Comparison of ENCODE assay signal across 13 cellular contexts in the genomic region with DNA sequence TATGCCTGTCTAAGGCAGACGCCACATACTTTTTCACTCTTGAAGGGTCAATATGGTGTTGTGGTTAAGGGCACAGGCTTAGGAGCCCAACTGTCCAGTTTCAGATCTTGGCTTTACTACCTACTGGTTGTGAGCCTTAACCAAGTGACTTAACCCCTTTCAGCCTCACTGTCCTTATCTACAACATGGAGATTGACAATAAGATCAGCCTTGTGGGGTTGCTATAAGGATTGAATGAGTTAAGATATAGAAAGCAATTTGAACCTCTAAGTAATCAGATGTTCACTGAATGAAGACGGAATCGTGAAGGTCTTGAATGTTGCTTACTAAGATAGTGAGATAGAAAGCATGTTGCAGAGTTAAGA.
DNase-seq lines count a peak whose midpoint lies in the region; ATAC-seq and TF ChIP-seq lines count a peak whose summit lies in the region.
"Had no signal": no experiment of that assay in that cellular context is flagged by ENCODE, and none has a peak within 500 bp of the region (broad histone marks: within the 10 kb centered on the region; RNA-seq: fewer than 3 reads in every experiment).

No MANE protein-coding gene starts in this region.

- H3K27ac Mint-ChIP-seq in activated naive CD8-positive, alpha-beta T cell treated with anti-CD3 and anti-CD28 coated beads for 36 hours = no peak overlapping the region
- peak overlapping the region in 5 of 10 donors; percentile 2 to 75 (median 48) for H3K27ac Mint-ChIP-seq in naive thymus-derived CD8-positive, alpha-beta T cell

- H3K4me3 Mint-ChIP-seq in activated naive CD8-positive, alpha-beta T cell treated with anti-CD3 and anti-CD28 coated beads for 36 hours = peak overlapping the region; percentile 42
- H3K4me3 Mint-ChIP-seq in naive thymus-derived CD8-positive, alpha-beta T cell = peak overlapping the region; percentile 48 to 84 (median 66)

- no peaks in the 10 kb centered on the region for H3K36me3 Mint-ChIP-seq in activated naive CD8-positive, alpha-beta T cell treated with anti-CD3 and anti-CD28 coated beads for 36 hours
- H3K36me3 Mint-ChIP-seq in naive thymus-derived CD8-positive, alpha-beta T cell = no peaks in the 10 kb centered on the region

- H3K4me3 ChIP-seq in left ventricle myocardium inferior (no peak overlapping the region), BE2C (ENCODE audit: low read depth, low read length) (no peak overlapping the region)
- H3K4me3 ChIP-seq: pancreas had no signal

- TF ChIP-seq CTCF in left ventricle myocardium inferior (IDR thresholded peaks at IDR 0.05; ENCODE audit: borderline replicate concordance) (no peak), BE2C (IDR thresholded peaks at IDR 0.05; ENCODE audit: low read depth, low read length) (no peak)

- no peaks in the 10 kb centered on the region for H3K9me3 ChIP-seq in left ventricle myocardium inferior (replicated peaks)
- H3K9me3 ChIP-seq in BE2C = no peaks in the 10 kb centered on the region
- H3K9me3 ChIP-seq: lower lobe of right lung, pancreas had no signal

- POLR2A ChIA-PET in naive thymus-derived CD8-positive, alpha-beta T cell (lab: Charles Lee) = interaction anchor here (1.4 kb wide), 1 partner anchor 37 kb away, joined by 4 read pairs; no protein-coding TSS in a partner anchor

- no peak for DNase-seq in left ventricle myocardium inferior
- DNase-seq in left ventricle myocardium superior = no peak
- no peak for DNase-seq in activated naive CD8-positive, alpha-beta T cell treated with anti-CD3 and anti-CD28 coated beads for 36 hours
- DNase-seq in naive thymus-derived CD8-positive, alpha-beta T cell = no peak
- no peak for DNase-seq in NCI-H1105 (lab: John Stamatoyannopoulos, UW)
- DNase-seq in BE2C = no peak
- DNase-seq in posterior cingulate gyrus = no peak
- DNase-seq: HCEC 1CT, lower lobe of right lung, NCI-H226, OCI-M1 had no signal

- H3K27me3 ChIP-seq in left ventricle myocardium inferior (ENCODE audit: low read depth) = no peaks in the 10 kb centered on the region
- H3K27me3 ChIP-seq in BE2C = no peaks in the 10 kb centered on the region
- H3K27me3 ChIP-seq: pancreas had no signal

- H3K9me3 Mint-ChIP-seq in activated naive CD8-positive, alpha-beta T cell treated with anti-CD3 and anti-CD28 coated beads for 36 hours = no peaks in the 10 kb centered on the region
- no peaks in the 10 kb centered on the region for H3K9me3 Mint-ChIP-seq in naive thymus-derived CD8-positive, alpha-beta T cell

- peak overlapping the region; percentile 97 for H3K27ac ChIP-seq in left ventricle myocardium inferior (replicated peaks)

- no peak for ATAC-seq in left ventricle myocardium superior
- ATAC-seq in naive thymus-derived CD8-positive, alpha-beta T cell = no peak
- no peak for ATAC-seq in GM19397 (IDR thresholded peaks at IDR 0.05; ENCODE audit: unreplicated experiment)
- ATAC-seq: lower lobe of right lung, pancreas had no signal

- intact Hi-C loops in left ventricle myocardium inferior (cut with micrococcal nuclease) = loop anchor here (10.0 kb wide), 2 partner anchors 120 to 770 kb away; partner anchors contain the start of gene JUN
- intact Hi-C loops in left ventricle myocardium superior (cut with micrococcal nuclease) = no loop called here
- intact Hi-C loops in posterior cingulate gyrus (cut with DNase I) = no loop called here

- no peaks in the 10 kb centered on the region for H3K27me3 Mint-ChIP-seq in activated naive CD8-positive, alpha-beta T cell treated with anti-CD3 and anti-CD28 coated beads for 36 hours
- no peaks in the 10 kb centered on the region for H3K27me3 Mint-ChIP-seq in naive thymus-derived CD8-positive, alpha-beta T cell

- H3K4me1 ChIP-seq in left ventricle myocardium inferior (peaks cover 27% of the 10 kb centered on the region), BE2C (no peaks in the 10 kb centered on the region)

- H3K36me3 ChIP-seq in left ventricle myocardium inferior = no peaks in the 10 kb centered on the region
- no peaks in the 10 kb centered on the region for H3K36me3 ChIP-seq in BE2C
- H3K36me3 ChIP-seq: lower lobe of right lung, pancreas had no signal

- H3K4me1 Mint-ChIP-seq in activated naive CD8-positive, alpha-beta T cell treated with anti-CD3 and anti-CD28 coated beads for 36 hours = peaks cover 20% of the 10 kb centered on the region
- H3K4me1 Mint-ChIP-seq in naive thymus-derived CD8-positive, alpha-beta T cell = peaks cover 6 to 21% (median 15%) of the 10 kb centered on the region in 4 donors
